15 cellular contexts compared by ENCODE assay signal in the genomic region with DNA sequence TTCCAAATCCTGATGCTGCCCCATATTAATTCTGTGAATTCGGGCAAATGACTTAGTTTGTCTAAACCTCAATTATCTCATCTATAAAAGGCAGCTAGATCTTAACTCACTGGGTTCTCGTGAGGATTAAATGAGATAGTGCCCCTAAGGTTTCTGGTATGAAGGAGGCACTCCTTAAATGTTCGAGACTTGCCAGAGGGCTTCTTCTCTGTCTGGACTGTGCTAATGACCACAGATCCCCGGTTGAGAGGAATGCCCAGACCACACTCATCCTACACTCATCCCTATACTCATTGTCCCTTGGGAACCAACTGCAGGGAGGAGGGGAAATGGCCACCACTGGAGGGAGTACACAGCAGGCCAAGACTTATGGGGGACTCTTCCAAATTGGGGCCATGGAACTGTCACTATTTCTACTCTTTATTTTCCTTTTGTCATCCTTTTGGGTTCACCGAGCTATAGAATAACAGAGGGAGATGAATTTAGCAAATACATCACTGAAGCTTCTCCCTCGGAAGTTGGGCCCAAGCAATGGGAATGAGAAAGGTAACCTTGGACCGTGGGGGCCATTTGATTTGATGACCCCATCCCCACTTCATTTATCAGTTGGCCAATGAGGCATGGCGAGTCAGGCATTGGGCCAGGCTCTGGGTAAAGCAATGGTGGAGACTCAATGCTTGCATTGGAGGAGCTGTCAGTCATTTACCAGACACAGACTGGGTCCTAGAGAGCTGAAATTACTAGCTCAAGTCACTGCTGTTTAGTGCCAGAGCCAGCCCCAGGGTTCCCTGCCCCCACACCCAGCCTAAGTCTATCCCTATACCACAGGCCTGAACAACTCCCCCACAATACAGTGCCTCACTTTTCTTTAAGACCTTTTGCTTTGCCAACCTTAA. TPM values are rescaled to one million over a fixed set of nuclear protein-coding genes. Genes with fewer than 3 reads are reported as not detected.
DNase-seq lines count a peak whose midpoint lies in the region; ATAC-seq, FAIRE-seq and TF ChIP-seq lines count a peak whose summit lies in the region.
"Had no signal": no experiment of that assay in that cellular context is flagged by ENCODE, and none has a peak within 500 bp of the region (broad histone marks: within the 10 kb centered on the region; RNA-seq: fewer than 3 reads in every experiment).

No MANE protein-coding gene starts in this region.

- H3K4me1 ChIP-seq in astrocyte (ENCODE audit: insufficient read depth, low read length) (peaks cover 3% of the 10 kb centered on the region), neural progenitor cell (peaks cover 11% of the 10 kb centered on the region)

- H3K79me2 ChIP-seq in astrocyte (ENCODE audit: insufficient read depth, low read length) (peaks cover 16% of the 10 kb centered on the region), neural progenitor cell (ENCODE audit: low read depth) (no peaks in the 10 kb centered on the region)

- H3K4me2 ChIP-seq in astrocyte (ENCODE audit: low read length) (no peak overlapping the region), neural progenitor cell (no peak overlapping the region)

- H4K20me1 ChIP-seq in astrocyte (ENCODE audit: insufficient read depth, low read length) (peaks cover 47% of the 10 kb centered on the region), neural progenitor cell (ENCODE audit: low read depth) (peaks cover 14% of the 10 kb centered on the region)

- no peak overlapping the region for H2AFZ ChIP-seq in astrocyte (ENCODE audit: low read depth, low read length)
- H2AFZ ChIP-seq in neural progenitor cell (replicated peaks) = no peak overlapping the region

- no peaks in the 10 kb centered on the region for H3K9me3 Mint-ChIP-seq in IgD-negative memory B cell
- peaks cover 3% of the 10 kb centered on the region for H3K9me3 Mint-ChIP-seq in astrocyte (ENCODE audit: unreplicated experiment)
- no peaks in the 10 kb centered on the region for H3K9me3 Mint-ChIP-seq in neural progenitor cell
- H3K9me3 Mint-ChIP-seq: nephron progenitor cell had no signal

- H3K9ac ChIP-seq in astrocyte (ENCODE audit: low read length) (no peak overlapping the region), neural progenitor cell (no peak overlapping the region)

- TF ChIP-seq CTCF in GM06990 (IDR thresholded peaks at IDR 0.05; ENCODE audit: insufficient read depth, low read length, poor library complexity, severe bottlenecking) (no peak), astrocyte (IDR thresholded peaks at IDR 0.05; ENCODE audit: insufficient read depth, low read depth, low read length) (no peak), neural progenitor cell (IDR thresholded peaks at IDR 0.05) (no peak)

- H3K27ac Mint-ChIP-seq in IgD-negative memory B cell = no peak overlapping the region
- peak overlapping the region; percentile 24 for H3K27ac Mint-ChIP-seq in astrocyte (ENCODE audit: unreplicated experiment)
- no peak overlapping the region for H3K27ac Mint-ChIP-seq in neural progenitor cell
- H3K27ac Mint-ChIP-seq: nephron progenitor cell had no signal

- peaks cover 19% of the 10 kb centered on the region for H3K36me3 ChIP-seq in GM06990 (ENCODE audit: control insufficient read depth, insufficient read depth, low read length)
- peaks cover 5% of the 10 kb centered on the region for H3K36me3 ChIP-seq in astrocyte (ENCODE audit: insufficient read depth, low read length)
- H3K36me3 ChIP-seq in neural progenitor cell = no peaks in the 10 kb centered on the region

- no peaks in the 10 kb centered on the region for H3K9me3 ChIP-seq in astrocyte (ENCODE audit: insufficient read depth, low read depth, low read length)
- no peaks in the 10 kb centered on the region for H3K9me3 ChIP-seq in neural progenitor cell (ENCODE audit: low read depth)
- H3K9me3 ChIP-seq: heart left ventricle, left ventricle myocardium inferior, suprapubic skin had no signal

- H3K4me1 Mint-ChIP-seq in IgD-negative memory B cell (peaks cover 7 to 10% (median 8%) of the 10 kb centered on the region in 3 donors), astrocyte (ENCODE audit: low read depth, unreplicated experiment) (peaks cover 33% of the 10 kb centered on the region), neural progenitor cell (peaks cover 47% of the 10 kb centered on the region)

- H3K36me3 Mint-ChIP-seq in IgD-negative memory B cell (no peaks in the 10 kb centered on the region), astrocyte (ENCODE audit: low read depth, unreplicated experiment) (peaks cover 28% of the 10 kb centered on the region), neural progenitor cell (peaks cover 41% of the 10 kb centered on the region)

- H3K27ac ChIP-seq in astrocyte (ENCODE audit: low read depth, low read length) (no peak overlapping the region), neural progenitor cell (no peak overlapping the region)
- H3K27ac ChIP-seq: HL-60, left ventricle myocardium inferior, suprapubic skin had no signal

- H3K4me3 Mint-ChIP-seq in IgD-negative memory B cell = peak overlapping the region in 3 of 4 donors; percentile 6 to 49 (median 29)
- peak overlapping the region; percentile 47 for H3K4me3 Mint-ChIP-seq in astrocyte (ENCODE audit: unreplicated experiment)
- peak overlapping the region; percentile 64 for H3K4me3 Mint-ChIP-seq in neural progenitor cell
- H3K4me3 Mint-ChIP-seq: nephron progenitor cell had no signal

- ATAC-seq in GM21381 (IDR thresholded peaks at IDR 0.05; ENCODE audit: unreplicated experiment) = no peak
- ATAC-seq: heart left ventricle had no signal

- H3K27me3 ChIP-seq in GM06990 (replicated peaks; ENCODE audit: control insufficient read depth, insufficient read depth, low read length) (no peaks in the 10 kb centered on the region), astrocyte (ENCODE audit: insufficient read depth, low read length) (peaks cover 11% of the 10 kb centered on the region), neural progenitor cell (peaks cover 33% of the 10 kb centered on the region)
- H3K27me3 ChIP-seq: heart left ventricle, suprapubic skin had no signal

- FAIRE-seq in astrocyte (lab: Jason Lieb, UNC) = no peak
- FAIRE-seq in frontal cortex (lab: Jason Lieb, UNC) = no peak

- DNase-seq in GM06990 (ENCODE audit: extremely low read depth, insufficient read length) = peak; percentile 11
- no peak for DNase-seq in astrocyte (ENCODE audit: low read depth)
- DNase-seq in neural progenitor cell (ENCODE audit: low spot score) = no peak
- DNase-seq in frontal cortex (ENCODE audit: low spot score in 2 of 2) = no peak
- no peak for DNase-seq in NCI-H446 treated with DMSO at 0.1 percent for 48 hours (lab: John Stamatoyannopoulos, UW)
- DNase-seq: activated CD8-positive, alpha-beta memory T cell treated with anti-CD3 and anti-CD28 coated beads, Interleukin-2, amount 50 U/mL, for 48 hours; GOT3; heart left ventricle; left ventricle myocardium inferior; NCI-H510A; nephron progenitor cell had no signal

- H3K4me3 ChIP-seq in GM06990 (replicated peaks; ENCODE audit: low read depth, low read length) (peak overlapping the region; percentile 25; the same call in 1 of the 2 replicates), astrocyte (ENCODE audit: insufficient read depth, low read depth, low read length) (no peak overlapping the region), neural progenitor cell (no peak overlapping the region)
- H3K4me3 ChIP-seq: heart left ventricle, left ventricle myocardium inferior, suprapubic skin had no signal

- H3K27me3 Mint-ChIP-seq in IgD-negative memory B cell (peaks cover 7% of the 10 kb centered on the region), astrocyte (ENCODE audit: low read depth, unreplicated experiment) (no peaks in the 10 kb centered on the region), neural progenitor cell (ENCODE audit: insufficient read depth, low read depth) (peaks cover 11% of the 10 kb centered on the region)

- peaks cover 17% of the 10 kb centered on the region for H3F3A ChIP-seq in neural progenitor cell (ENCODE audit: low read depth)

RNA-seq across cellular contexts. Expression of a gene that starts 5.1 kb away (rescaled TPM):
- 0.73 TPM for polyA plus RNA-seq in IgD-negative memory B cell
- total RNA-seq in astrocyte (72.5 and 87.6 TPM in 2 replicates), neural progenitor cell (ENCODE audit: low replicate concordance) (7.2 and 7.8 TPM in 2 replicates), frontal cortex (1.6 TPM)
